10 cellular contexts compared by ENCODE assay signal in genomic region chr17:2191785-2192184, GRCh38.
DNase-seq lines count a peak whose midpoint lies in the region; ATAC-seq, FAIRE-seq and TF ChIP-seq lines count a peak whose summit lies in the region.
"Had no signal": no experiment of that assay in that cellular context is flagged by ENCODE, and none has a peak within 500 bp of the region (broad histone marks: within the 10 kb centered on the region; RNA-seq: fewer than 3 reads in every experiment).

No MANE protein-coding gene starts in this region.

- peaks cover 52% of the 10 kb centered on the region for H3K36me3 Mint-ChIP-seq in activated CD4-positive, alpha-beta T cell treated with anti-CD3 and anti-CD28 coated beads, Interleukin-2, amount 10 ng/mL, durations not matched to agents 24 days and 14 days (ENCODE audit: low read depth)
- H3K36me3 Mint-ChIP-seq in activated naive CD8-positive, alpha-beta T cell treated with anti-CD3 and anti-CD28 coated beads, Interleukin-2, amount 50 U/mL, for 24 hours (ENCODE audit: low read depth): peaks cover 27% of the 10 kb centered on the region
- peaks cover 50% of the 10 kb centered on the region for H3K36me3 Mint-ChIP-seq in stimulated activated effector memory CD8-positive, alpha-beta T cell treated with anti-CD3 and anti-CD28 coated beads, Interleukin-12 subunit alpha, Interleukin-12 subunit beta, amount 100 ng/mL, for 72 hours

- H3K4me2 ChIP-seq in keratinocyte (ENCODE audit: control insufficient read depth, extremely low read depth, insufficient read depth, low read depth, low read length): peak overlapping the region; percentile 43

- intact Hi-C loops in activated CD4-positive, alpha-beta T cell treated with anti-CD3 and anti-CD28 coated beads, Interleukin-2, amount 10 ng/mL, durations not matched to agents 24 days and 14 days (cut with micrococcal nuclease): loop anchor here (2.0 to 5.0 kb wide), 2 partner anchors 23 to 81 kb away; no protein-coding TSS in a partner anchor

- H3K9me3 Mint-ChIP-seq in activated CD4-positive, alpha-beta T cell treated with anti-CD3 and anti-CD28 coated beads, Interleukin-2, amount 10 ng/mL, durations not matched to agents 24 days and 14 days: no peaks in the 10 kb centered on the region
- H3K9me3 Mint-ChIP-seq in activated naive CD8-positive, alpha-beta T cell treated with anti-CD3 and anti-CD28 coated beads, Interleukin-2, amount 50 U/mL, for 24 hours: no peaks in the 10 kb centered on the region
- H3K9me3 Mint-ChIP-seq in stimulated activated effector memory CD8-positive, alpha-beta T cell treated with anti-CD3 and anti-CD28 coated beads, Interleukin-12 subunit alpha, Interleukin-12 subunit beta, amount 100 ng/mL, for 72 hours: no peaks in the 10 kb centered on the region
- H3K9me3 Mint-ChIP-seq: IgD-negative memory B cell had no signal

- no peaks in the 10 kb centered on the region for H3K9me3 ChIP-seq in keratinocyte (ENCODE audit: control insufficient read depth, low read depth, low read length)
- H3K9me3 ChIP-seq: adrenal gland had no signal

- H3K27ac ChIP-seq in keratinocyte (ENCODE audit: control insufficient read depth, insufficient read depth, low read length): peak overlapping the region; percentile 74

- dilution Hi-C loops in keratinocyte (cut with MboI; ENCODE audit: extremely low pct_ligation_motif_present, low sequenced_read_pairs): no loop called here

- H4K20me1 ChIP-seq in keratinocyte (ENCODE audit: control insufficient read depth, extremely low read depth, insufficient read depth, low read length): no peaks in the 10 kb centered on the region

- ATAC-seq in activated naive CD8-positive, alpha-beta T cell treated with anti-CD3 and anti-CD28 coated beads, Interleukin-2, amount 50 U/mL, for 24 hours: no peak
- no peak for ATAC-seq in stimulated activated effector memory CD8-positive, alpha-beta T cell treated with anti-CD3 and anti-CD28 coated beads, Interleukin-12 subunit alpha, Interleukin-12 subunit beta, amount 100 ng/mL, for 72 hours
- ATAC-seq in GM21737 (IDR thresholded peaks at IDR 0.05; ENCODE audit: unreplicated experiment): no peak
- no peak for ATAC-seq in GM19035 (IDR thresholded peaks at IDR 0.05; ENCODE audit: unreplicated experiment)

- H3K9ac ChIP-seq in keratinocyte (ENCODE audit: control insufficient read depth, extremely low read depth, insufficient read depth, low read length): no peak overlapping the region

- no peaks in the 10 kb centered on the region for H3K79me2 ChIP-seq in keratinocyte (ENCODE audit: control insufficient read depth, insufficient read depth, low read length)

- H2AFZ ChIP-seq in keratinocyte (ENCODE audit: control insufficient read depth, low read length): no peak overlapping the region

- no peaks in the 10 kb centered on the region for H3K27me3 ChIP-seq in keratinocyte (ENCODE audit: control insufficient read depth, extremely low read depth, insufficient read depth, low read length)
- H3K27me3 ChIP-seq: adrenal gland had no signal

- FAIRE-seq in keratinocyte (lab: Jason Lieb, UNC): no peak

- no peak for TF ChIP-seq CTCF in keratinocyte (optimal IDR thresholded peaks at IDR 0.05 in 1 of 3, IDR thresholded peaks at IDR 0.05 in 1 of 3, conservative IDR thresholded peaks at IDR 0.05 in 1 of 3; ENCODE audit: extremely low read depth in 1 of 3, insufficient read depth in 2 of 3, low read length in 3 of 3)

- peaks cover 40% of the 10 kb centered on the region for H3K4me1 ChIP-seq in keratinocyte (ENCODE audit: control insufficient read depth, extremely low read depth, insufficient read depth, low read length)

- H3K4me1 Mint-ChIP-seq in activated CD4-positive, alpha-beta T cell treated with anti-CD3 and anti-CD28 coated beads, Interleukin-2, amount 10 ng/mL, durations not matched to agents 24 days and 14 days: peaks cover 64% of the 10 kb centered on the region
- H3K4me1 Mint-ChIP-seq in activated naive CD8-positive, alpha-beta T cell treated with anti-CD3 and anti-CD28 coated beads, Interleukin-2, amount 50 U/mL, for 24 hours: peaks cover 65% of the 10 kb centered on the region
- H3K4me1 Mint-ChIP-seq in stimulated activated effector memory CD8-positive, alpha-beta T cell treated with anti-CD3 and anti-CD28 coated beads, Interleukin-12 subunit alpha, Interleukin-12 subunit beta, amount 100 ng/mL, for 72 hours: peaks cover 67% of the 10 kb centered on the region

- no peaks in the 10 kb centered on the region for H3K9me1 ChIP-seq in keratinocyte (ENCODE audit: control insufficient read depth, extremely low read depth, insufficient read depth, low read length)

- no peak for DNase-seq in activated CD4-positive, alpha-beta T cell treated with anti-CD3 and anti-CD28 coated beads, Interleukin-2, amount 10 ng/mL, durations not matched to agents 24 days and 14 days
- DNase-seq in activated CD4-positive, alpha-beta T cell treated with anti-CD3 and anti-CD28 coated beads for 4 hours: no peak
- DNase-seq in activated naive CD8-positive, alpha-beta T cell treated with anti-CD3 and anti-CD28 coated beads, Interleukin-2, amount 50 U/mL, for 24 hours: no peak
- DNase-seq in keratinocyte (ENCODE audit: low read depth, low spot score) (no peak), MV-4-11 (lab: John Stamatoyannopoulos, UW) (no peak)
- DNase-seq in stimulated activated effector memory CD8-positive, alpha-beta T cell treated with anti-CD3 and anti-CD28 coated beads, Interleukin-12 subunit alpha, Interleukin-12 subunit beta, amount 100 ng/mL, for 72 hours (ENCODE audit: low spot score in 2 of 2): no peak
- DNase-seq: adrenal gland had no signal

- H3K36me3 ChIP-seq in keratinocyte (ENCODE audit: control insufficient read depth in 2 of 2, extremely low read depth in 1 of 2, insufficient read depth in 2 of 2, low read length in 2 of 2): peaks cover 5 to 6% of the 10 kb centered on the region in 2 experiments

- H3K4me3 Mint-ChIP-seq in activated CD4-positive, alpha-beta T cell treated with anti-CD3 and anti-CD28 coated beads, Interleukin-2, amount 10 ng/mL, durations not matched to agents 24 days and 14 days: peak overlapping the region; percentile 11
- H3K4me3 Mint-ChIP-seq in activated naive CD8-positive, alpha-beta T cell treated with anti-CD3 and anti-CD28 coated beads, Interleukin-2, amount 50 U/mL, for 24 hours: peak overlapping the region; percentile 32
- H3K4me3 Mint-ChIP-seq in stimulated activated effector memory CD8-positive, alpha-beta T cell treated with anti-CD3 and anti-CD28 coated beads, Interleukin-12 subunit alpha, Interleukin-12 subunit beta, amount 100 ng/mL, for 72 hours: peak overlapping the region; percentile 58
- H3K4me3 Mint-ChIP-seq: IgD-negative memory B cell had no signal

- H3K27ac Mint-ChIP-seq in activated CD4-positive, alpha-beta T cell treated with anti-CD3 and anti-CD28 coated beads, Interleukin-2, amount 10 ng/mL, durations not matched to agents 24 days and 14 days: peak overlapping the region; percentile 21
- H3K27ac Mint-ChIP-seq in activated naive CD8-positive, alpha-beta T cell treated with anti-CD3 and anti-CD28 coated beads, Interleukin-2, amount 50 U/mL, for 24 hours: peak overlapping the region; percentile 85
- peak overlapping the region; percentile 82 for H3K27ac Mint-ChIP-seq in stimulated activated effector memory CD8-positive, alpha-beta T cell treated with anti-CD3 and anti-CD28 coated beads, Interleukin-12 subunit alpha, Interleukin-12 subunit beta, amount 100 ng/mL, for 72 hours

- H3K4me3 ChIP-seq in keratinocyte (ENCODE audit: control insufficient read depth in 2 of 3, extremely low read depth in 1 of 3, insufficient read depth in 2 of 3, low read depth in 1 of 3, low read length in 3 of 3): no peak overlapping the region
- H3K4me3 ChIP-seq: adrenal gland had no signal

- no peaks in the 10 kb centered on the region for H3K27me3 Mint-ChIP-seq in activated CD4-positive, alpha-beta T cell treated with anti-CD3 and anti-CD28 coated beads, Interleukin-2, amount 10 ng/mL, durations not matched to agents 24 days and 14 days
- no peaks in the 10 kb centered on the region for H3K27me3 Mint-ChIP-seq in activated naive CD8-positive, alpha-beta T cell treated with anti-CD3 and anti-CD28 coated beads, Interleukin-2, amount 50 U/mL, for 24 hours
- H3K27me3 Mint-ChIP-seq: IgD-negative memory B cell had no signal

Comparison
In these comparisons a context has a peak if more than half of its experiments do, and no peak if none do; other contexts are left out.
1. H3K27ac Mint-ChIP-seq: peak in every context shown above with its lines; median percentile 85 in activated naive CD8-positive, alpha-beta T cell treated with anti-CD3 and anti-CD28 coated beads, Interleukin-2, amount 50 U/mL, for 24 hours; 82 in stimulated activated effector memory CD8-positive, alpha-beta T cell treated with anti-CD3 and anti-CD28 coated beads, Interleukin-12 subunit alpha, Interleukin-12 subunit beta, amount 100 ng/mL, for 72 hours; 21 in activated CD4-positive, alpha-beta T cell treated with anti-CD3 and anti-CD28 coated beads, Interleukin-2, amount 10 ng/mL, durations not matched to agents 24 days and 14 days.